ENCODE assay signal across 8 cellular contexts in the genomic region with DNA sequence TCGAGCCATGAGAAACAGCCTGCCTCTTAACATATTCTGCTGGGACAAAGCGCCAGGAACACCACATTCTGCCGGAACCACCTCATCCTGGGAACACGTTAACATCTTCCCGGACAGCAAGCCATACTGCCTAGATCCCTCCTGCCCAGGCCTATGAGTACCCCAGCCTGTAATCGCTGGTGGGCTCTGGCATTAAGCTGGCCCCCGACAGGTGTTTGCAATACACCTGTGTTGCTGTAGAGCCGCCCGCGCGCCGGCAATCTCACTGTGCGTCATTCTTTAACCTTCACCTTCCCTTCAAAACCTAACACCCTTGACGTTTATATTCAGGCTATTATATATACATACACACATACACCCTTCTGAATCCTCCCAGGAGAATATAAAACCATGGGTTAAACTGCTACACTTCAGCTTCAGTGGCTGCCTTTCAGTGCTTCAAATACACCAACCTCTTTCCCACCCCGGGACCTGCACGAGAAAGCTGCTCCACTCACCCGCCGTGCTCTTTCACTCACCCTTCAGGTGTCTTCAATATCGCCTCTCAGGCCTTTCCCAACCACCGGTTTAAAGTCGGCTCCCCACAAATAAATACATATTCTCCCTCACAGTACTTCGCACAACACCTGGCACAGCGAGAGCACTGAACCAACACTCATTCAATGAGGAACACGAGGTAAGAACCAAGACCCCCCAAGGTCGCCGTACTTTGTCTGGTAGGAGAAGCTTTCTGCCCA. TPM values are rescaled to one million over a fixed set of nuclear protein-coding genes. Genes with fewer than 3 reads are reported as not detected.
DNase-seq lines count a peak whose midpoint lies in the region; ATAC-seq and TF ChIP-seq lines count a peak whose summit lies in the region.

No MANE protein-coding gene starts in this region.

- H3K4me3 ChIP-seq in AG09309 (ENCODE audit: control insufficient read depth, low read depth, low read length), result peak overlapping the region; percentile 100
- peak overlapping the region; percentile 95 to 99 for H3K4me3 ChIP-seq in cardiac fibroblast (replicated peaks in 1 of 2; ENCODE audit: low read depth in 2 of 2, low read length in 2 of 2)
- H3K4me3 ChIP-seq in muscle layer of colon (ENCODE audit: low read depth in 1 of 2, low read length in 2 of 2), result peak overlapping the region; percentile 97 to 100
- no peak overlapping the region for H3K4me3 ChIP-seq in effector memory CD4-positive, alpha-beta T cell (ENCODE audit: insufficient read depth, low read depth, low read length, poor library complexity, severe bottlenecking)

- TF ChIP-seq CTCF in AG09309 (IDR thresholded peaks at IDR 0.05; ENCODE audit: control insufficient read depth, insufficient read depth, low read depth, low read length, missing control alignments), result no peak
- no peak for TF ChIP-seq CTCF in cardiac fibroblast (IDR thresholded peaks at IDR 0.05; ENCODE audit: low read depth, low read length)

- peak overlapping the region; percentile 87 to 94 (median 91) for H3K4me3 Mint-ChIP-seq in IgD-negative memory B cell

- ATAC-seq in HG02840 (IDR thresholded peaks at IDR 0.05; ENCODE audit: low FRiP score, unreplicated experiment), result no peak

- no peaks in the 10 kb centered on the region for H3K27me3 ChIP-seq in muscle layer of colon (ENCODE audit: control insufficient read depth in 1 of 2, insufficient read depth in 2 of 2, low read length in 2 of 2)
- no peaks in the 10 kb centered on the region for H3K27me3 ChIP-seq in effector memory CD4-positive, alpha-beta T cell (replicated peaks; ENCODE audit: control insufficient read depth, insufficient read depth, low read length, poor library complexity, severe bottlenecking)

- H3K27me3 Mint-ChIP-seq in IgD-negative memory B cell, result peaks cover 18% of the 10 kb centered on the region

- peaks cover 19% of the 10 kb centered on the region for H3K36me3 ChIP-seq in muscle layer of colon (ENCODE audit: insufficient read depth, low read length)
- H3K36me3 ChIP-seq in effector memory CD4-positive, alpha-beta T cell (ENCODE audit: control insufficient read depth, insufficient read depth, low read length), result no peaks in the 10 kb centered on the region

- peak overlapping the region; percentile 86 for H3K9ac ChIP-seq in muscle layer of colon (ENCODE audit: low read length)

- no peaks in the 10 kb centered on the region for H3K36me3 Mint-ChIP-seq in IgD-negative memory B cell

- no peak for DNase-seq in AG09309 (ENCODE audit: low read depth)
- no peak for DNase-seq in cardiac fibroblast (ENCODE audit: low read depth in 2 of 2)
- no peak for DNase-seq in NCI-H1436 (lab: John Stamatoyannopoulos, UW)
- DNase-seq in effector memory CD4-positive, alpha-beta T cell, result no peak
- no peak for DNase-seq in DMS79 (lab: John Stamatoyannopoulos, UW)

- no peaks in the 10 kb centered on the region for H3K9me3 Mint-ChIP-seq in IgD-negative memory B cell

- peaks cover 21% of the 10 kb centered on the region for H3K4me1 ChIP-seq in muscle layer of colon (ENCODE audit: insufficient read depth, low read length)
- H3K4me1 ChIP-seq in effector memory CD4-positive, alpha-beta T cell (ENCODE audit: control insufficient read depth, insufficient read depth, low read length, poor library complexity, severe bottlenecking), result peaks cover 11% of the 10 kb centered on the region

- no peaks in the 10 kb centered on the region for H3K9me3 ChIP-seq in muscle layer of colon (ENCODE audit: low read length)
- no peaks in the 10 kb centered on the region for H3K9me3 ChIP-seq in effector memory CD4-positive, alpha-beta T cell (ENCODE audit: control insufficient read depth, low read length)

- peak overlapping the region; percentile 90 to 96 (median 95) for H3K27ac Mint-ChIP-seq in IgD-negative memory B cell

- peaks cover 10 to 17% (median 12%) of the 10 kb centered on the region in 3 donors for H3K4me1 Mint-ChIP-seq in IgD-negative memory B cell

- H3K27ac ChIP-seq in muscle layer of colon (ENCODE audit: low read depth, low read length), result no peak overlapping the region
- H3K27ac ChIP-seq in effector memory CD4-positive, alpha-beta T cell (ENCODE audit: insufficient read depth, low read length, poor library complexity, severe bottlenecking), result no peak overlapping the region

RNA-seq across cellular contexts. Expression of a gene that starts 1.0 kb away (rescaled TPM):
- 11.6 TPM for polyA plus RNA-seq in IgD-negative memory B cell
